ENCODE assay signal across 1 cellular context in genomic region chr16:69925311-69925710, GRCh38.
TF ChIP-seq lines count a peak whose summit lies in the region.

No MANE protein-coding gene starts in this region.

TF ChIP-seq in IMR-90, 13 proteins besides CTCF, POLR2A, EP300 and RAD21 (continued from another document):
- TF ChIP-seq RCOR1 (IDR thresholded peaks at IDR 0.05; ENCODE audit: insufficient replicate concordance, low read length): no peak
- no peak for TF ChIP-seq ELK1 (IDR thresholded peaks at IDR 0.05; ENCODE audit: borderline replicate concordance, low read depth, low read length)
